17 cellular contexts compared by ENCODE assay signal in the genomic region with DNA sequence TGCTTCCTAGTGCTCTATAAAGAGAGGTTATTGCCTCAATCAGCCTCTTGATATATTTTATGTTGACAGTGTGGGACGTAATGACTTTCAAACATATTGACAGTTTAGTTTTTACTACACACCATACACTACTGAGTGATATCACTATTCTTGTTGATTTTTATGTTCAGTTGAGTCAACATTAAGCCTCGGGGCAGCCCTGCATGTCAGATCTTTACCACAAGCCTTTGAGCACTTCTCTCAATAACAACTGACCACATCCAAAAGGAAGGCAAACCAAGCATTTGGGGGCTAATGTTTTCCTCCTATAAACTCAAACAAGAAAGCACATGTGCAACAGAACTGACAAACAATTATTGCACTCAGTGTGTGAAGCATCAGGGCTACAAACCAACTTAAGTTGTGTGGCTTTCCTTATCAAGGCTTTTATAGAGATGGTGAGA.
DNase-seq lines count a peak whose midpoint lies in the region; ATAC-seq and TF ChIP-seq lines count a peak whose summit lies in the region.
"Had no signal": no experiment of that assay in that cellular context is flagged by ENCODE, and none has a peak within 500 bp of the region (broad histone marks: within the 10 kb centered on the region; RNA-seq: fewer than 3 reads in every experiment).

No MANE protein-coding gene starts in this region.

- peaks cover 35% of the 10 kb centered on the region for H3K4me1 ChIP-seq in psoas muscle
- H3K4me1 ChIP-seq: Caco-2, gastroesophageal sphincter had no signal

- in situ Hi-C loops in astrocyte of the spinal cord (cut with HindIII; ENCODE audit: low sequenced_read_pairs) = no loop called here

- ATAC-seq in HG03442 (IDR thresholded peaks at IDR 0.05; ENCODE audit: unreplicated experiment) = peak; percentile 38
- no peak for ATAC-seq in psoas muscle
- ATAC-seq in activated CD4-positive, alpha-beta T cell treated with anti-CD3 and anti-CD28 coated beads for 36 hours = no peak
- ATAC-seq: gastroesophageal sphincter, natural killer cell, right cardiac atrium had no signal

- H3K4me1 Mint-ChIP-seq in activated CD4-positive, alpha-beta T cell treated with anti-CD3 and anti-CD28 coated beads for 36 hours = no peaks in the 10 kb centered on the region
- no peaks in the 10 kb centered on the region for H3K4me1 Mint-ChIP-seq in activated T-helper 2 cell treated with anti-CD3 and anti-CD28 coated beads, Interferon-gamma antibody, Interleukin-2, Interleukin-4, amounts not matched to agents 10 μg/mL and 5 μg/mL and 100 μg/mL, durations not matched to agents 14 hours and 24 hours and 36 hours (ENCODE audit: low read depth)

- CTCF ChIA-PET in activated CD4-positive, alpha-beta T cell treated with anti-CD3 and anti-CD28 coated beads for 36 hours (lab: Charles Lee) = interaction anchor here (0.6 kb wide), 1 partner anchor 23 kb away, joined by 3 read pairs; no protein-coding TSS in a partner anchor

- no peaks in the 10 kb centered on the region for H3K27me3 ChIP-seq in psoas muscle (ENCODE audit: insufficient read depth in 3 of 3, low read length in 2 of 3)
- H3K27me3 ChIP-seq: gastroesophageal sphincter, suprapubic skin had no signal

- H3K9me3 ChIP-seq in psoas muscle = no peaks in the 10 kb centered on the region
- H3K9me3 ChIP-seq: Caco-2, gastroesophageal sphincter, suprapubic skin had no signal

- H3K36me3 ChIP-seq in psoas muscle (ENCODE audit: insufficient read depth in 1 of 2, low read depth in 1 of 2) = no peaks in the 10 kb centered on the region
- H3K36me3 ChIP-seq: gastroesophageal sphincter, suprapubic skin had no signal

- H3K9me3 Mint-ChIP-seq in activated CD4-positive, alpha-beta T cell treated with anti-CD3 and anti-CD28 coated beads for 36 hours (ENCODE audit: low read depth) = no peaks in the 10 kb centered on the region
- no peaks in the 10 kb centered on the region for H3K9me3 Mint-ChIP-seq in activated T-helper 2 cell treated with anti-CD3 and anti-CD28 coated beads, Interferon-gamma antibody, Interleukin-2, Interleukin-4, amounts not matched to agents 10 μg/mL and 5 μg/mL and 100 μg/mL, durations not matched to agents 14 hours and 24 hours and 36 hours
- H3K9me3 Mint-ChIP-seq: dendritic cell treated with granulocyte-macrophage colony-stimulating factor and Interleukin-4, amounts not matched to agents 40 ng/mL and 50 ng/mL, for 4 days; natural killer cell had no signal

- intact Hi-C loops in psoas muscle (cut with DNase I) = loop anchor here in 1 of 2 donors (10.0 kb wide), 1 partner anchor 168 kb away; no protein-coding TSS in a partner anchor
- intact Hi-C loops in activated CD4-positive, alpha-beta T cell treated with anti-CD3 and anti-CD28 coated beads for 36 hours (cut with DNase I, micrococcal nuclease) = no loop called here
- intact Hi-C loops in activated T-helper 2 cell treated with anti-CD3 and anti-CD28 coated beads, Interferon-gamma antibody, Interleukin-2, Interleukin-4, amounts not matched to agents 10 μg/mL and 5 μg/mL and 100 μg/mL, durations not matched to agents 14 hours and 24 hours and 36 hours (cut with micrococcal nuclease) = loop anchor here (10.0 kb wide), 1 partner anchor 62 kb away; no protein-coding TSS in a partner anchor

- no peaks in the 10 kb centered on the region for H3K36me3 Mint-ChIP-seq in activated CD4-positive, alpha-beta T cell treated with anti-CD3 and anti-CD28 coated beads for 36 hours (ENCODE audit: low read depth)
- no peaks in the 10 kb centered on the region for H3K36me3 Mint-ChIP-seq in activated T-helper 2 cell treated with anti-CD3 and anti-CD28 coated beads, Interferon-gamma antibody, Interleukin-2, Interleukin-4, amounts not matched to agents 10 μg/mL and 5 μg/mL and 100 μg/mL, durations not matched to agents 14 hours and 24 hours and 36 hours (ENCODE audit: low read depth)
- H3K36me3 Mint-ChIP-seq: natural killer cell had no signal

- DNase-seq in GM04503 (ENCODE audit: low read depth) = peak; percentile 45
- DNase-seq in astrocyte of the spinal cord (ENCODE audit: low read depth, low spot score) = peak; percentile 62
- no peak for DNase-seq in psoas muscle
- DNase-seq in DMS 273 treated with DMSO at 0.1 percent for 48 hours (lab: John Stamatoyannopoulos, UW) = no peak
- DNase-seq in GM19238 (ENCODE audit: insufficient read length, low spot score) = no peak
- no peak for DNase-seq in activated CD4-positive, alpha-beta T cell treated with anti-CD3 and anti-CD28 coated beads for 36 hours
- no peak for DNase-seq in activated T-helper 2 cell treated with anti-CD3 and anti-CD28 coated beads, Interferon-gamma antibody, Interleukin-2, Interleukin-4, amounts not matched to agents 10 μg/mL and 5 μg/mL and 100 μg/mL, durations not matched to agents 14 hours and 24 hours and 36 hours (ENCODE audit: low spot score)
- DNase-seq: Caco-2, kidney glomerular epithelial cell, natural killer cell, NCI-H345, RPMI8226 had no signal

- no peak overlapping the region for H3K4me3 ChIP-seq in astrocyte of the spinal cord (ENCODE audit: low read depth, low read length)
- H3K4me3 ChIP-seq in psoas muscle = no peak overlapping the region
- H3K4me3 ChIP-seq: gastroesophageal sphincter, suprapubic skin had no signal

- H3K27ac Mint-ChIP-seq in activated CD4-positive, alpha-beta T cell treated with anti-CD3 and anti-CD28 coated beads for 36 hours = no peak overlapping the region
- no peak overlapping the region for H3K27ac Mint-ChIP-seq in activated T-helper 2 cell treated with anti-CD3 and anti-CD28 coated beads, Interferon-gamma antibody, Interleukin-2, Interleukin-4, amounts not matched to agents 10 μg/mL and 5 μg/mL and 100 μg/mL, durations not matched to agents 14 hours and 24 hours and 36 hours
- H3K27ac Mint-ChIP-seq: dendritic cell treated with granulocyte-macrophage colony-stimulating factor and Interleukin-4, amounts not matched to agents 40 ng/mL and 50 ng/mL, for 4 days; natural killer cell had no signal

- TF ChIP-seq CTCF in astrocyte of the spinal cord (IDR thresholded peaks at IDR 0.05; ENCODE audit: low read depth, low read length) (no peak), psoas muscle (IDR thresholded peaks at IDR 0.05) (no peak)

- POLR2A ChIA-PET in activated CD4-positive, alpha-beta T cell treated with anti-CD3 and anti-CD28 coated beads for 36 hours (lab: Charles Lee) = interaction anchor here (0.6 kb wide), 1 partner anchor 44 kb away, joined by 3 read pairs; no protein-coding TSS in a partner anchor

- H3K27ac ChIP-seq in psoas muscle = peak overlapping the region; percentile 62
- H3K27ac ChIP-seq: gastroesophageal sphincter, suprapubic skin had no signal

- no peak overlapping the region for H3K4me3 Mint-ChIP-seq in activated CD4-positive, alpha-beta T cell treated with anti-CD3 and anti-CD28 coated beads for 36 hours
- no peak overlapping the region for H3K4me3 Mint-ChIP-seq in activated T-helper 2 cell treated with anti-CD3 and anti-CD28 coated beads, Interferon-gamma antibody, Interleukin-2, Interleukin-4, amounts not matched to agents 10 μg/mL and 5 μg/mL and 100 μg/mL, durations not matched to agents 14 hours and 24 hours and 36 hours (ENCODE audit: low read depth)
- H3K4me3 Mint-ChIP-seq: dendritic cell treated with granulocyte-macrophage colony-stimulating factor and Interleukin-4, amounts not matched to agents 40 ng/mL and 50 ng/mL, for 4 days; natural killer cell had no signal

- H3K27me3 Mint-ChIP-seq in activated CD4-positive, alpha-beta T cell treated with anti-CD3 and anti-CD28 coated beads for 36 hours = peaks cover 4% of the 10 kb centered on the region
- H3K27me3 Mint-ChIP-seq in activated T-helper 2 cell treated with anti-CD3 and anti-CD28 coated beads, Interferon-gamma antibody, Interleukin-2, Interleukin-4, amounts not matched to agents 10 μg/mL and 5 μg/mL and 100 μg/mL, durations not matched to agents 14 hours and 24 hours and 36 hours (ENCODE audit: low read depth) = peaks cover 4% of the 10 kb centered on the region
- H3K27me3 Mint-ChIP-seq: dendritic cell treated with granulocyte-macrophage colony-stimulating factor and Interleukin-4, amounts not matched to agents 40 ng/mL and 50 ng/mL, for 4 days had no signal

- WGBS in psoas muscle, 3 donors = 83 to 94% (median 85%) methylated on average over 2 of the region's 2 CpGs

Comparison
In these comparisons a context has a peak if more than half of its experiments do, and no peak if none do; other contexts are left out.
1. DNase-seq: peak in GM04503 (single experiment) and astrocyte of the spinal cord (single experiment); none in psoas muscle (0 of 2), DMS 273 treated with DMSO at 0.1 percent for 48 hours (single experiment), GM19238 (single experiment), activated CD4-positive, alpha-beta T cell treated with anti-CD3 and anti-CD28 coated beads for 36 hours (single experiment) and activated T-helper 2 cell treated with anti-CD3 and anti-CD28 coated beads, Interferon-gamma antibody, Interleukin-2, Interleukin-4, amounts not matched to agents 10 μg/mL and 5 μg/mL and 100 μg/mL, durations not matched to agents 14 hours and 24 hours and 36 hours (single experiment).